13 cellular contexts compared by ENCODE assay signal in the genomic region with DNA sequence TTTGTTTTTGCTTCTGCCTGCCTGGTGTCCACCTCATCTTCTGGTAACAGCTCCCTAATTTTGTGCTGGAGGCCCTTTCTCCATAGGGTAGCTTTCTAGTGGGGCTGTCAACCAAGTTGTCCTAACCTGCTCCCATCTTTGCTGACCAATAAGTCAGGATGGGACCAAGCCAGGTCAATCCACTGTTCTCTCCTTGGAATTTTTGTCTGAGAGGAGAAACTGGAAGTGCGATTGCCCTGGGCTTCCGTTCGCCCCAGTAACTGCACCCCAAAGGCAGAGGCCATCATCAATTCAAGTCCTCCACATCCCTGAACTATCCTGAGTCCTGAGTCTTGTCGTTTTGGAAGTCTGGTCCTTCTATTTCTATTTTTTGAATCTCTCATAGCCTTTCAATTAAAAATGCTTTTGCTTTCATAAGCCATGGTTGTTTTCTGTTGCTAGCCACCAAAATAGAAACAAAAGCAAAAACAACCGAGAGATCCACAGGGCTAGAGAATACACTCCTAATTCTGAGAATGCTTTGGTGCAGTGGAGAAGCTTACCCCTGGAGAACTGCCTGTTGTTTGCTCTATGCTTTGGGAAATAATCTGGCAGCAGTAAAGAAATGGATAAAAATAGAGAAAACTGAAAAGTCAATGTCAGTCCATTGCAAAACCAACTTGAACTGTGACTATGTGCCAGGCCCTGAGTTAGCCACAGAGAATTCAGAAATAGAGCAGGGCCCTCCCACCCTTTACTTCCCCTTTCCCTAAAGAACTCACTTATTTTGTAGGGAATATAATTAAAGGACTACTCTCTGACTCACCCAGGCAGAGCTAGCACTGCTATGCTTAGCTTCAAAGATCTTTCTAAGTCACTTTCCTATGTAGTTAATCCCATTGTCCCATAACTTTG.
DNase-seq lines count a peak whose midpoint lies in the region; ATAC-seq and TF ChIP-seq lines count a peak whose summit lies in the region.
"Had no signal": no experiment of that assay in that cellular context is flagged by ENCODE, and none has a peak within 500 bp of the region (broad histone marks: within the 10 kb centered on the region; RNA-seq: fewer than 3 reads in every experiment).

No MANE protein-coding gene starts in this region.

- TF ChIP-seq CTCF in lung (IDR thresholded peaks at IDR 0.05; ENCODE audit: control extremely low read depth, extremely low read depth): no peak
- TF ChIP-seq CTCF in upper lobe of right lung (IDR thresholded peaks at IDR 0.05): no peak
- no peak for TF ChIP-seq CTCF in dorsolateral prefrontal cortex (IDR thresholded peaks at IDR 0.05 in 54 of 56, conservative IDR thresholded peaks at IDR 0.05 in 2 of 56; ENCODE audit: low read depth in 1 of 56, partially characterized antibody in 56 of 56)

- H3K4me3 ChIP-seq in lung (no peak overlapping the region), upper lobe of right lung (no peak overlapping the region), dorsolateral prefrontal cortex (no peak overlapping the region)

- H3K9me3 ChIP-seq in lung (ENCODE audit: control insufficient read depth in 2 of 2, insufficient read depth in 1 of 2, low read length in 1 of 2) (no peaks in the 10 kb centered on the region), upper lobe of right lung (no peaks in the 10 kb centered on the region)

- WGBS in lung, 2 donors: 73 to 87% methylated on average over 5 of the region's 5 CpGs

- H3K27ac ChIP-seq in lung (ENCODE audit: low read depth in 1 of 2, low read length in 1 of 2): peak overlapping the region in 1 of 2 donors; percentile 48
- H3K27ac ChIP-seq in upper lobe of right lung: peak overlapping the region; percentile 20
- peak overlapping the region in 1 of 59 donors; percentile 4 for H3K27ac ChIP-seq in dorsolateral prefrontal cortex
- H3K27ac ChIP-seq: HL-60 had no signal

- DNase-seq in dermis blood vessel endothelial cell (peak; percentile 7), lung (ENCODE audit: low spot score) (no peak), upper lobe of right lung (no peak), dorsolateral prefrontal cortex (no peak), DMS153 treated with DMSO at 0.1 percent for 48 hours (lab: John Stamatoyannopoulos, UW; ENCODE audit: unreplicated experiment) (no peak)
- DNase-seq: activated T-cell treated with anti-CD3 and anti-CD28 coated beads, Interleukin-2, amount 50 U/mL, for 4 hours; CD8-positive, alpha-beta T cell; hippocampal formation; NCI-H2171 had no signal

- intact Hi-C loops in upper lobe of right lung (cut with DNase I): no loop called here
- intact Hi-C loops in dorsolateral prefrontal cortex (cut with DNase I): no loop called here

- H3K27me3 ChIP-seq in lung (ENCODE audit: control insufficient read depth, insufficient read depth) (no peaks in the 10 kb centered on the region), upper lobe of right lung (no peaks in the 10 kb centered on the region), dorsolateral prefrontal cortex (peaks cover 0 to 13% (median 0%) of the 10 kb centered on the region in 45 donors)

- H3K4me1 ChIP-seq in lung (ENCODE audit: control insufficient read depth in 2 of 2, insufficient read depth in 2 of 2, low read length in 2 of 2) (peaks cover 0 to 7% of the 10 kb centered on the region in 2 donors), upper lobe of right lung (no peaks in the 10 kb centered on the region)

- H3K36me3 ChIP-seq in lung (ENCODE audit: control insufficient read depth in 2 of 2, insufficient read depth in 2 of 2, low read length in 2 of 2): no peaks in the 10 kb centered on the region
- H3K36me3 ChIP-seq in upper lobe of right lung: no peaks in the 10 kb centered on the region

- ATAC-seq in HG03520 (IDR thresholded peaks at IDR 0.05; ENCODE audit: unreplicated experiment) (peak; percentile 57), lung (ENCODE audit: insufficient read depth, low FRiP score) (peak; percentile 43), upper lobe of right lung (no peak), HG03354 (IDR thresholded peaks at IDR 0.05; ENCODE audit: poor library complexity, severe bottlenecking, unreplicated experiment) (no peak)
- ATAC-seq: activated CD4-positive, CD25-positive, alpha-beta regulatory T cell treated with anti-CD3 and anti-CD28 coated beads, Interleukin-2, amount 50 U/mL, for 24 hours; activated T-cell treated with anti-CD3 and anti-CD28 coated beads, Interleukin-2, amount 50 U/mL, for 4 hours; CD8-positive, alpha-beta T cell had no signal

Comparison
In these comparisons a context has a peak if more than half of its experiments do, and no peak if none do; other contexts are left out.
1. ATAC-seq: peak in HG03520 (single experiment) and lung (single experiment); none in upper lobe of right lung (single experiment) and HG03354 (single experiment).